20 cellular contexts compared by ENCODE assay signal in the genomic region with DNA sequence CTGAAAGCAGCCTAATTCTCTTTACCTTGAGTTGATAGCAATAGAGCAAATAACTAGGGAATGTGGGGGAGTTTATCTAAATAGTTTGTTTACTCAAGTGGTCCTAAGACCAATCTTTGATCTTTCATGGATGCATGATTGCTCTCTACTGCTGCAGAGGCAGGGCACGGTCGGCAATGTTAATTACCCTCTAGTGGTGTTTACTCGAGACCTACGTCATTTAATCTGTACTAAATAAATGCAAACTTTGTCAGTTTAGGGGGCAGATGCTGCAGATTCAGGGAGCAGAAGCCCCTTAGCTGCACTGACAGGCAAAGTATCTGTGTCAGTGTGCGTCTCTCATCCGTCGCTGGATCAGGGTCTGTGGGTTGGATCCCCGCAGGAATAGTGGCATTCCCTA.
"Had no signal": no experiment of that assay in that cellular context is flagged by ENCODE, and none has a peak within 500 bp of the region (broad histone marks: within the 10 kb centered on the region; RNA-seq: fewer than 3 reads in every experiment).

No MANE protein-coding gene starts in this region.

- DNase-seq: KBM-7, MG63, NCI-H1092 treated with DMSO at 0.1 percent for 48 hours, NCI-H1436, NCI-H187, NCI-H2029, NCI-H2081 treated with DMSO at 0.1 percent for 48 hours, NCI-H2171 treated with DMSO at 0.1 percent for 48 hours, NCI-H2227 treated with DMSO at 0.1 percent for 48 hours, NCI-H524 treated with DMSO at 0.1 percent for 48 hours, NCI-H69, NCI-H774, Right ventricle myocardium superior, RPMI8226, SIG-M5 had no signal

- H3K4me3 ChIP-seq: MG63, SJSA1, SK-N-MC had no signal

- H3K27ac ChIP-seq: HL-60, SJSA1, SK-N-MC had no signal

- FAIRE-seq: HTR-8/SVneo, RCC 7860 had no signal

- H3K27me3 ChIP-seq: MG63, SJSA1 had no signal

- H3K4me1 ChIP-seq: SJSA1 had no signal

- H3K36me3 ChIP-seq: SJSA1 had no signal

- H3K9me3 ChIP-seq: SJSA1 had no signal
